Comparison of ENCODE assay signal across 33 cellular contexts in genomic region chr4:16322183-16322582, GRCh38.
"Had no signal": no experiment of that assay in that cellular context is flagged by ENCODE, and none has a peak within 500 bp of the region (broad histone marks: within the 10 kb centered on the region; RNA-seq: fewer than 3 reads in every experiment).

No MANE protein-coding gene starts in this region.

- FAIRE-seq: astrocyte, bronchial epithelial cell had no signal

- H3K4me1 ChIP-seq: adrenal gland, ascending aorta, body of pancreas, breast epithelium had no signal

- ATAC-seq: activated naive CD4-positive, alpha-beta T cell treated with anti-CD3 and anti-CD28 coated beads, Interleukin-2, amount 50 U/mL, for 72 hours; activated naive CD8-positive, alpha-beta T cell treated with anti-CD3 and anti-CD28 coated beads, Interleukin-2, amount 50 U/mL, for 24 hours; activated T-cell treated with anti-CD3 and anti-CD28 coated beads, Interleukin-2, amount 50 U/mL, for 4 hours; activated T-cell treated with anti-CD3 and anti-CD28 coated beads, Interleukin-2, amount 50 U/mL, for 72 hours; activated T-helper 17 cell treated with anti-CD3 and anti-CD28 coated beads, Interleukin-2, amount 50 U/mL, for 72 hours; body of pancreas had no signal

- H3K9me3 ChIP-seq: adrenal gland, ascending aorta, body of pancreas, breast epithelium had no signal

- H3K27me3 ChIP-seq: adrenal gland, ascending aorta, body of pancreas, brain microvascular endothelial cell, breast epithelium, cardiac muscle cell had no signal

- H3K27ac ChIP-seq: adrenal gland, ascending aorta, body of pancreas, brain microvascular endothelial cell, breast epithelium, cardiac muscle cell had no signal

- H3K4me3 ChIP-seq: adrenal gland, ascending aorta, body of pancreas, breast epithelium, cardiac muscle cell had no signal

- H3K36me3 ChIP-seq: adrenal gland, ascending aorta, brain microvascular endothelial cell, breast epithelium, cardiac muscle cell had no signal

- DNase-seq: activated effector memory CD4-positive, alpha-beta T cell treated with anti-CD3 and anti-CD28 coated beads, Interleukin-2, amount 50 U/mL, for 16 hours; activated effector memory CD4-positive, alpha-beta T cell treated with Interleukin-2 at 50 U/mL for 16 hours; activated gamma-delta T cell; activated gamma-delta T cell treated with Interleukin-2 at 50 U/mL for 16 hours; activated naive CD4-positive, alpha-beta T cell; activated naive CD4-positive, alpha-beta T cell treated with anti-CD3 and anti-CD28 coated beads for 36 hours; activated naive CD4-positive, alpha-beta T cell treated with anti-CD3 and anti-CD28 coated beads, Interleukin-2, amount 10 ng/mL, durations not matched to agents 7 days and 5 days; activated naive CD4-positive, alpha-beta T cell treated with anti-CD3 and anti-CD28 coated beads, Interleukin-2, amount 50 U/mL, for 16 hours; activated naive CD4-positive, alpha-beta T cell treated with Interleukin-2 at 50 U/mL for 16 hours; activated naive CD8-positive, alpha-beta T cell treated with anti-CD3 and anti-CD28 coated beads for 36 hours; activated naive CD8-positive, alpha-beta T cell treated with anti-CD3 and anti-CD28 coated beads, Interleukin-2, amount 10 ng/mL, durations not matched to agents 7 days and 5 days; activated naive CD8-positive, alpha-beta T cell treated with anti-CD3 and anti-CD28 coated beads, Interleukin-2, amount 50 U/mL, for 24 hours; activated T-cell treated with anti-CD3 and anti-CD28 coated beads, Interleukin-2, amount 50 U/mL, for 24 hours; activated T-cell treated with anti-CD3 and anti-CD28 coated beads, Interleukin-2, amount 50 U/mL, for 4 hours; activated T-cell treated with anti-CD3 and anti-CD28 coated beads, Interleukin-2, amount 50 U/mL, for 48 hours; activated T-cell treated with anti-CD3 and anti-CD28 coated beads, Interleukin-2, amount 50 U/mL, for 72 hours; adrenal gland; amniotic stem cell; amygdala; anterior cingulate cortex; aorta; body of pancreas; brain microvascular endothelial cell; caudate nucleus; central memory CD4-positive, alpha-beta T cell; cerebellar nuclear complex had no signal
